25 cellular contexts compared by ENCODE assay signal in genomic region chr6:87276624-87277023, GRCh38. TPM values are rescaled to one million over a fixed set of nuclear protein-coding genes. Genes with fewer than 3 reads are reported as not detected.
"Had no signal": no experiment of that assay in that cellular context is flagged by ENCODE, and none has a peak within 500 bp of the region (broad histone marks: within the 10 kb centered on the region; RNA-seq: fewer than 3 reads in every experiment).

No MANE protein-coding gene starts in this region.

- DNase-seq: activated CD4-positive, alpha-beta T cell treated with anti-CD3 and anti-CD28 coated beads for 4 hours; activated CD4-positive, alpha-beta T cell treated with anti-CD3 and anti-CD28 coated beads, Interleukin-2, amount 50 U/mL, for 48 hours; activated CD4-positive, CD25-positive, alpha-beta regulatory T cell; activated naive CD4-positive, alpha-beta T cell treated with Interleukin-2 at 50 U/mL for 16 hours; activated T-cell treated with anti-CD3 and anti-CD28 coated beads, Interleukin-2, amount 50 U/mL, for 48 hours; amygdala; colonic mucosa; dorsolateral prefrontal cortex; esophagus squamous epithelium; gastrocnemius medialis; heart left ventricle; left cardiac atrium; occipital lobe; sigmoid colon; stimulated activated CD4-positive, alpha-beta T cell treated with anti-CD3 and anti-CD28 coated beads, Interleukin-2, amount 100 ng/mL, for 48 hours; stimulated activated naive CD8-positive, alpha-beta T cell treated with anti-CD3 and anti-CD28 coated beads, Interleukin-15, Interleukin-2, amounts not matched to agents 100 U/mL and 50 U/mL, for 24 hours; thyroid gland; upper lobe of right lung had no signal

- H3K9me3 Mint-ChIP-seq: neural crest cell; T-helper 1 cell treated with Interleukin-12 subunit alpha and Interleukin-12 subunit beta and Interleukin-4 antibody, amounts not matched to agents 30 μg/mL and 1 μg/mL, for 36 hours had no signal

- H3K4me3 ChIP-seq: colonic mucosa, dorsolateral prefrontal cortex, esophagus squamous epithelium, gastrocnemius medialis, heart left ventricle, sigmoid colon, thyroid gland, upper lobe of right lung had no signal

- H3K4me3 Mint-ChIP-seq: memory B cell; neural crest cell; T-helper 1 cell treated with Interleukin-12 subunit alpha and Interleukin-12 subunit beta and Interleukin-4 antibody, amounts not matched to agents 30 μg/mL and 1 μg/mL, for 36 hours had no signal

- H3K9me3 ChIP-seq: colonic mucosa, esophagus squamous epithelium, gastrocnemius medialis, heart left ventricle, sigmoid colon, thyroid gland, upper lobe of right lung had no signal

- H3K27ac Mint-ChIP-seq: memory B cell; T-helper 1 cell treated with Interleukin-12 subunit alpha and Interleukin-12 subunit beta and Interleukin-4 antibody, amounts not matched to agents 30 μg/mL and 1 μg/mL, for 36 hours had no signal

- H3K36me3 Mint-ChIP-seq: memory B cell had no signal

- H3K27me3 ChIP-seq: colonic mucosa, dorsolateral prefrontal cortex, esophagus squamous epithelium, gastrocnemius medialis, heart left ventricle, sigmoid colon, thyroid gland, upper lobe of right lung had no signal

- H3K36me3 ChIP-seq: colonic mucosa, esophagus squamous epithelium, gastrocnemius medialis, heart left ventricle, sigmoid colon, thyroid gland, upper lobe of right lung had no signal

- H3K27ac ChIP-seq: colonic mucosa, dorsolateral prefrontal cortex, esophagus squamous epithelium, gastrocnemius medialis, heart left ventricle, thyroid gland, upper lobe of right lung had no signal

- H3K4me1 Mint-ChIP-seq: neural crest cell had no signal

- H3K4me1 ChIP-seq: colonic mucosa, gastrocnemius medialis, thyroid gland, upper lobe of right lung had no signal

- ATAC-seq: gastrocnemius medialis; left cardiac atrium; stimulated activated naive CD8-positive, alpha-beta T cell treated with anti-CD3 and anti-CD28 coated beads, Interleukin-15, Interleukin-2, amounts not matched to agents 100 U/mL and 50 U/mL, for 24 hours; upper lobe of right lung had no signal

- H3K27me3 Mint-ChIP-seq: memory B cell had no signal

RNA-seq across cellular contexts. Expression of gene GJB7, which starts 52.5 kb away (rescaled TPM):
- total RNA-seq: bronchial epithelial cell, esophagus squamous epithelium, gastrocnemius medialis, heart left ventricle, left cardiac atrium, myocyte, occipital lobe, renal cortical epithelial cell, sigmoid colon, subcutaneous adipose tissue, thyroid gland, upper lobe of right lung had no signal
